16 cellular contexts compared by ENCODE assay signal in genomic region chr15:42845581-42845980, GRCh38.
DNase-seq lines count a peak whose midpoint lies in the region; ATAC-seq, FAIRE-seq and TF ChIP-seq lines count a peak whose summit lies in the region.
"Had no signal": no experiment of that assay in that cellular context is flagged by ENCODE, and none has a peak within 500 bp of the region (broad histone marks: within the 10 kb centered on the region; RNA-seq: fewer than 3 reads in every experiment).

No MANE protein-coding gene starts in this region.

- no peaks in the 10 kb centered on the region for H3K4me1 Mint-ChIP-seq in stimulated activated effector memory CD8-positive, alpha-beta T cell treated with anti-CD3 and anti-CD28 coated beads, Interleukin-12 subunit alpha, Interleukin-12 subunit beta, amount 100 ng/mL, for 72 hours

- no peak for FAIRE-seq in frontal cortex (lab: Jason Lieb, UNC)

- DNase-seq in DMS53 treated with DMSO at 0.1 percent for 48 hours (lab: John Stamatoyannopoulos, UW; ENCODE audit: unreplicated experiment) (peak; percentile 8), HS-5 (ENCODE audit: low read depth) (peak; percentile 10), astrocyte of the spinal cord (ENCODE audit: low read depth, low spot score) (peak; percentile 21), hepatic stellate cell (ENCODE audit: low spot score) (peak; percentile 24), frontal cortex (ENCODE audit: low spot score in 2 of 2) (no peak), gastrocnemius medialis (no peak), hypothalamus (lab: John Stamatoyannopoulos, UW) (no peak)
- no peak for DNase-seq in stimulated activated effector memory CD8-positive, alpha-beta T cell treated with anti-CD3 and anti-CD28 coated beads, Interleukin-12 subunit alpha, Interleukin-12 subunit beta, amount 100 ng/mL, for 72 hours (ENCODE audit: low spot score in 2 of 2)
- DNase-seq: C1 segment of cervical spinal cord, NCI-H1092 treated with DMSO at 0.1 percent for 48 hours, NCI-H2081 treated with DMSO at 0.1 percent for 48 hours, NCI-H524, Peyer's patch, SHP77 treated with DMSO at 0.1 percent for 48 hours had no signal

- peaks cover 0 to 7% of the 10 kb centered on the region in 2 donors for H3K36me3 ChIP-seq in gastrocnemius medialis
- H3K36me3 ChIP-seq: HAP-1, Peyer's patch had no signal

- TF ChIP-seq POLR2A in gastrocnemius medialis (IDR thresholded peaks at IDR 0.05) = no peak

- no peak overlapping the region for H3K27ac ChIP-seq in gastrocnemius medialis
- H3K27ac ChIP-seq: KMS-11, Peyer's patch had no signal

- intact Hi-C loops in gastrocnemius medialis (cut with DNase I; ENCODE audit: low total_unique reads) = no loop called here

- H3K9me3 ChIP-seq in gastrocnemius medialis = no peaks in the 10 kb centered on the region
- H3K9me3 ChIP-seq: HAP-1, Peyer's patch had no signal

- no peak for ATAC-seq in gastrocnemius medialis
- ATAC-seq in stimulated activated effector memory CD8-positive, alpha-beta T cell treated with anti-CD3 and anti-CD28 coated beads, Interleukin-12 subunit alpha, Interleukin-12 subunit beta, amount 100 ng/mL, for 72 hours = no peak

- H3K9me3 Mint-ChIP-seq in stimulated activated effector memory CD8-positive, alpha-beta T cell treated with anti-CD3 and anti-CD28 coated beads, Interleukin-12 subunit alpha, Interleukin-12 subunit beta, amount 100 ng/mL, for 72 hours = no peaks in the 10 kb centered on the region

- no peaks in the 10 kb centered on the region for H3K27me3 ChIP-seq in gastrocnemius medialis
- H3K27me3 ChIP-seq: Peyer's patch had no signal

- no peaks in the 10 kb centered on the region for H3K4me1 ChIP-seq in gastrocnemius medialis
- H3K4me1 ChIP-seq: HAP-1, Peyer's patch had no signal

- no peak for TF ChIP-seq CTCF in astrocyte of the spinal cord (IDR thresholded peaks at IDR 0.05; ENCODE audit: low read depth, low read length)
- no peak for TF ChIP-seq CTCF in gastrocnemius medialis (IDR thresholded peaks at IDR 0.05 in 4 of 5, conservative IDR thresholded peaks at IDR 0.05 in 1 of 5)

- no peak overlapping the region for H3K4me3 Mint-ChIP-seq in stimulated activated effector memory CD8-positive, alpha-beta T cell treated with anti-CD3 and anti-CD28 coated beads, Interleukin-12 subunit alpha, Interleukin-12 subunit beta, amount 100 ng/mL, for 72 hours

- in situ Hi-C loops in astrocyte of the spinal cord (cut with HindIII; ENCODE audit: low sequenced_read_pairs) = no loop called here
- in situ Hi-C loops in gastrocnemius medialis (cut with MboI; ENCODE audit: low sequenced_read_pairs in 4 of 4) = no loop called here

- H3K4me3 ChIP-seq in astrocyte of the spinal cord (ENCODE audit: low read depth, low read length) (no peak overlapping the region), gastrocnemius medialis (no peak overlapping the region)
- H3K4me3 ChIP-seq: HAP-1, Peyer's patch had no signal

- H3K36me3 Mint-ChIP-seq in stimulated activated effector memory CD8-positive, alpha-beta T cell treated with anti-CD3 and anti-CD28 coated beads, Interleukin-12 subunit alpha, Interleukin-12 subunit beta, amount 100 ng/mL, for 72 hours = no peaks in the 10 kb centered on the region

- H3K27ac Mint-ChIP-seq in stimulated activated effector memory CD8-positive, alpha-beta T cell treated with anti-CD3 and anti-CD28 coated beads, Interleukin-12 subunit alpha, Interleukin-12 subunit beta, amount 100 ng/mL, for 72 hours = no peak overlapping the region

Comparison
In these comparisons a context has a peak if more than half of its experiments do, and no peak if none do; other contexts are left out.
1. DNase-seq: peak in DMS53 treated with DMSO at 0.1 percent for 48 hours (single experiment), HS-5 (single experiment), astrocyte of the spinal cord (single experiment) and hepatic stellate cell (single experiment); none in frontal cortex (0 of 2), gastrocnemius medialis (0 of 2), hypothalamus (0 of 51) and stimulated activated effector memory CD8-positive, alpha-beta T cell treated with anti-CD3 and anti-CD28 coated beads, Interleukin-12 subunit alpha, Interleukin-12 subunit beta, amount 100 ng/mL, for 72 hours (0 of 2).